In the genomic region with DNA sequence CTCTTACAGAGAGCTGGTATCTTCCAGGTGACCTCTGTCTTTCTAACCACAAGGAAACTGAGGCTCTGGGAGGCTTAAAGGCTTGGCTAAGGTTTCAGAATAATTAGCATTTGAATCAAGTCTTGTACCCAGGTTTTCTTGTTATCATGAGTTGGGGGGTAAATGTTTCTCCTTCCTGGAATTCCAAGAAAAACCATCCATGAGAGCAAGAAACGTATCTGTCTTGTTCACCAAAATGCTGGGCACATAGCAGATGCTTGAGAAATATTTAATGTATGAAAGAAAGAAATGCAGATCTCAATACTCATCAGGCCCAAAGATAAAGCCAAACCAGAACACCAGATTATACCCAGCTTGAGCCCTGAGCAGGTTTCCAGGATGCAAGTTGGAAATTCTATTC, we compare ENCODE assay signal across 24 cellular contexts.
DNase-seq lines count a peak whose midpoint lies in the region; ATAC-seq, FAIRE-seq and TF ChIP-seq lines count a peak whose summit lies in the region.
"Had no signal": no experiment of that assay in that cellular context is flagged by ENCODE, and none has a peak within 500 bp of the region (broad histone marks: within the 10 kb centered on the region; RNA-seq: fewer than 3 reads in every experiment).

No MANE protein-coding gene starts in this region.

- H3K4me3 ChIP-seq in GM23338 (no peak overlapping the region), astrocyte (ENCODE audit: insufficient read depth, low read depth, low read length) (no peak overlapping the region), bronchial epithelial cell (ENCODE audit: low read depth, low read length) (no peak overlapping the region), gastrocnemius medialis (no peak overlapping the region), MG63 (no peak overlapping the region)
- H3K4me3 ChIP-seq: A549; BLaER1 treated with 17β-estradiol and CSF1 and Interleukin-3, amounts not matched to agents 10 nM and 100 nM had no signal

- H3K9ac ChIP-seq in astrocyte (ENCODE audit: low read length) = no peak overlapping the region
- H3K9ac ChIP-seq: BLaER1 treated with 17β-estradiol and CSF1 and Interleukin-3, amounts not matched to agents 10 nM and 100 nM had no signal

- H3F3A ChIP-seq in GM23338 (replicated peaks; ENCODE audit: low read depth) = no peaks in the 10 kb centered on the region

- no peak for TF ChIP-seq CTCF in GM23338 (conservative IDR thresholded peaks at IDR 0.05; ENCODE audit: low read depth in 2 of 2)
- no peak for TF ChIP-seq CTCF in astrocyte (IDR thresholded peaks at IDR 0.05; ENCODE audit: insufficient read depth, low read depth, low read length)
- TF ChIP-seq CTCF in bronchial epithelial cell (IDR thresholded peaks at IDR 0.05; ENCODE audit: insufficient read depth, low read length, severe bottlenecking) = no peak
- no peak for TF ChIP-seq CTCF in gastrocnemius medialis (IDR thresholded peaks at IDR 0.05 in 4 of 5, conservative IDR thresholded peaks at IDR 0.05 in 1 of 5)

- 0 out of 2 replicates have a peak overlapping the region, but pooled peaks have one; percentile 43 for H2AFZ ChIP-seq in GM23338
- H2AFZ ChIP-seq in astrocyte (ENCODE audit: low read depth, low read length) = no peak overlapping the region

- DNase-seq in GM23338 (ENCODE audit: low spot score) = no peak
- DNase-seq in OCI-M1 (lab: John Stamatoyannopoulos, UW) = peak; percentile 64
- peak; percentile 35 for DNase-seq in astrocyte (ENCODE audit: low read depth)
- DNase-seq in bronchial epithelial cell (ENCODE audit: low read depth) = no peak
- no peak for DNase-seq in NCI-H2171 treated with DMSO at 0.1 percent for 48 hours (lab: John Stamatoyannopoulos, UW)
- DNase-seq in gastrocnemius medialis = no peak
- no peak for DNase-seq in MG63
- no peak for DNase-seq in activated naive CD4-positive, alpha-beta T cell treated with anti-CD3 and anti-CD28 coated beads, Interleukin-2, amount 50 U/mL, for 72 hours (ENCODE audit: low spot score in 2 of 2)
- DNase-seq: AML-193; Caco-2; Calu3; CD4-positive, alpha-beta T cell; CD8-positive, alpha-beta T cell; DMS79 treated with DMSO at 0.1 percent for 48 hours; GF-D8 had no signal

- peaks cover 16% of the 10 kb centered on the region for H3K4me1 Mint-ChIP-seq in GM23338
- peaks cover 12% of the 10 kb centered on the region for H3K4me1 Mint-ChIP-seq in astrocyte (ENCODE audit: low read depth, unreplicated experiment)
- H3K4me1 Mint-ChIP-seq: B cell had no signal

- H3K9me3 ChIP-seq in astrocyte (ENCODE audit: insufficient read depth, low read depth, low read length) = no peaks in the 10 kb centered on the region
- H3K9me3 ChIP-seq in gastrocnemius medialis = no peaks in the 10 kb centered on the region
- no peaks in the 10 kb centered on the region for H3K9me3 ChIP-seq in MG63
- H3K9me3 ChIP-seq: A549; BLaER1 treated with 17β-estradiol and CSF1 and Interleukin-3, amounts not matched to agents 10 nM and 100 nM; Caco-2 had no signal

- intact Hi-C loops in gastrocnemius medialis (cut with DNase I; ENCODE audit: low total_unique reads) = no loop called here

- H3K27ac Mint-ChIP-seq in GM23338 = no peak overlapping the region
- peak overlapping the region; percentile 78 for H3K27ac Mint-ChIP-seq in astrocyte (ENCODE audit: unreplicated experiment)
- no peak overlapping the region for H3K27ac Mint-ChIP-seq in activated naive CD4-positive, alpha-beta T cell treated with anti-CD3 and anti-CD28 coated beads, Interleukin-2, amount 50 U/mL, for 72 hours
- H3K27ac Mint-ChIP-seq: B cell; CD4-positive, alpha-beta T cell; CD8-positive, alpha-beta T cell had no signal

- no peaks in the 10 kb centered on the region; the same call in 2 of the 3 replicates for H3K36me3 Mint-ChIP-seq in GM23338 (ENCODE audit: low read depth)
- no peaks in the 10 kb centered on the region for H3K36me3 Mint-ChIP-seq in astrocyte (ENCODE audit: low read depth, unreplicated experiment)
- no peaks in the 10 kb centered on the region for H3K36me3 Mint-ChIP-seq in activated naive CD4-positive, alpha-beta T cell treated with anti-CD3 and anti-CD28 coated beads, Interleukin-2, amount 50 U/mL, for 72 hours
- H3K36me3 Mint-ChIP-seq: CD8-positive, alpha-beta T cell had no signal

- H3K4me2 ChIP-seq in GM23338 = no peak overlapping the region
- H3K4me2 ChIP-seq in astrocyte (ENCODE audit: low read length) = no peak overlapping the region
- H3K4me2 ChIP-seq: A549; BLaER1 treated with 17β-estradiol and CSF1 and Interleukin-3, amounts not matched to agents 10 nM and 100 nM had no signal

- no peaks in the 10 kb centered on the region for H4K20me1 ChIP-seq in GM23338 (replicated peaks; ENCODE audit: insufficient read depth)
- H4K20me1 ChIP-seq in astrocyte (ENCODE audit: insufficient read depth, low read length) = no peaks in the 10 kb centered on the region
- H4K20me1 ChIP-seq: BLaER1 treated with 17β-estradiol and CSF1 and Interleukin-3, amounts not matched to agents 10 nM and 100 nM had no signal

- no peak for ATAC-seq in GM23338
- ATAC-seq in gastrocnemius medialis = no peak
- no peak for ATAC-seq in activated naive CD4-positive, alpha-beta T cell treated with anti-CD3 and anti-CD28 coated beads, Interleukin-2, amount 50 U/mL, for 72 hours
- ATAC-seq: A549; CD8-positive, alpha-beta T cell had no signal

- H3K27me3 Mint-ChIP-seq in GM23338 (ENCODE audit: insufficient read depth, low read depth, poor library complexity) = no peaks in the 10 kb centered on the region
- peaks cover 9% of the 10 kb centered on the region for H3K27me3 Mint-ChIP-seq in astrocyte (ENCODE audit: low read depth, unreplicated experiment)

- no peak for TF ChIP-seq POLR2A in gastrocnemius medialis (IDR thresholded peaks at IDR 0.05)

- FAIRE-seq in astrocyte (lab: Jason Lieb, UNC) = no peak
- peak; percentile 23 for FAIRE-seq in bronchial epithelial cell (lab: Jason Lieb, UNC)
- FAIRE-seq: A549, D721Med, G401.6, GM12892, GM18507 had no signal

- H3K79me2 ChIP-seq in GM23338 (replicated peaks; ENCODE audit: insufficient read depth) (no peaks in the 10 kb centered on the region), astrocyte (ENCODE audit: insufficient read depth, low read length) (no peaks in the 10 kb centered on the region)

- H3K36me3 ChIP-seq in GM23338 (ENCODE audit: insufficient read depth) (no peaks in the 10 kb centered on the region), astrocyte (ENCODE audit: insufficient read depth, low read length) (no peaks in the 10 kb centered on the region), bronchial epithelial cell (ENCODE audit: control insufficient read depth, insufficient read depth, low read length) (no peaks in the 10 kb centered on the region), gastrocnemius medialis (no peaks in the 10 kb centered on the region), MG63 (no peaks in the 10 kb centered on the region)
- H3K36me3 ChIP-seq: BLaER1 treated with 17β-estradiol and CSF1 and Interleukin-3, amounts not matched to agents 10 nM and 100 nM had no signal

- no peak overlapping the region for H3K4me3 Mint-ChIP-seq in GM23338
- no peak overlapping the region for H3K4me3 Mint-ChIP-seq in astrocyte (ENCODE audit: unreplicated experiment)
- H3K4me3 Mint-ChIP-seq: B cell; CD4-positive, alpha-beta T cell; CD8-positive, alpha-beta T cell had no signal

- H3K9me2 ChIP-seq in GM23338 (ENCODE audit: insufficient read depth) = peaks cover 8% of the 10 kb centered on the region; the same call in 1 of the 2 replicates

- H3K4me1 ChIP-seq in GM23338 (ENCODE audit: insufficient read depth) (peaks cover 18% of the 10 kb centered on the region), astrocyte (ENCODE audit: insufficient read depth, low read length) (no peaks in the 10 kb centered on the region), gastrocnemius medialis (peaks cover 0 to 18% of the 10 kb centered on the region in 2 donors)
- H3K4me1 ChIP-seq: A549; BLaER1 treated with 17β-estradiol and CSF1 and Interleukin-3, amounts not matched to agents 10 nM and 100 nM; Caco-2 had no signal

- H3K9me3 Mint-ChIP-seq in GM23338 (no peaks in the 10 kb centered on the region; the same call in 2 of the 3 replicates), astrocyte (ENCODE audit: unreplicated experiment) (no peaks in the 10 kb centered on the region)
- no peaks in the 10 kb centered on the region for H3K9me3 Mint-ChIP-seq in activated naive CD4-positive, alpha-beta T cell treated with anti-CD3 and anti-CD28 coated beads, Interleukin-2, amount 50 U/mL, for 72 hours
- H3K9me3 Mint-ChIP-seq: CD4-positive, alpha-beta T cell; CD8-positive, alpha-beta T cell had no signal

- H3K27me3 ChIP-seq in GM23338 (ENCODE audit: insufficient read depth) (no peaks in the 10 kb centered on the region), astrocyte (ENCODE audit: insufficient read depth, low read length) (peaks cover 6% of the 10 kb centered on the region), bronchial epithelial cell (ENCODE audit: control insufficient read depth, insufficient read depth, low read length) (no peaks in the 10 kb centered on the region), gastrocnemius medialis (no peaks in the 10 kb centered on the region), MG63 (no peaks in the 10 kb centered on the region)
- H3K27me3 ChIP-seq: BLaER1 treated with 17β-estradiol and CSF1 and Interleukin-3, amounts not matched to agents 10 nM and 100 nM had no signal

- in situ Hi-C loops in gastrocnemius medialis (cut with MboI; ENCODE audit: low sequenced_read_pairs in 4 of 4) = no loop called here

- H3K27ac ChIP-seq in GM23338 (ENCODE audit: low read depth) (no peak overlapping the region), astrocyte (ENCODE audit: low read depth, low read length) (no peak overlapping the region), gastrocnemius medialis (no peak overlapping the region)
- H3K27ac ChIP-seq: 22Rv1; A549; BLaER1 treated with 17β-estradiol and CSF1 and Interleukin-3, amounts not matched to agents 10 nM and 100 nM; C4-2B had no signal

TF ChIP-seq in GM23338, 12 proteins besides CTCF, POLR2A, EP300 and RAD21 (continues in another document):
- TF ChIP-seq ETS1 (IDR thresholded peaks at IDR 0.05) (no peak), EZH2 (IDR thresholded peaks at IDR 0.05; ENCODE audit: low read depth, unreplicated experiment) (no peak), ZNF331 (CRISPR knock-in tag; IDR thresholded peaks at IDR 0.05; ENCODE audit: low read depth) (no peak), JUNB (IDR thresholded peaks at IDR 0.05; ENCODE audit: unreplicated experiment) (no peak), ZNF114 (CRISPR knock-in tag; IDR thresholded peaks at IDR 0.05) (no peak), POLR2AphosphoS5 (IDR thresholded peaks at IDR 0.05; ENCODE audit: low read depth) (no peak)

Comparison
In these comparisons a context has a peak if more than half of its experiments do, and no peak if none do; other contexts are left out.
1. DNase-seq: peak in OCI-M1 (single experiment) and astrocyte (single experiment); none in GM23338 (single experiment), bronchial epithelial cell (single experiment), NCI-H2171 treated with DMSO at 0.1 percent for 48 hours (single experiment), gastrocnemius medialis (0 of 2), MG63 (single experiment) and activated naive CD4-positive, alpha-beta T cell treated with anti-CD3 and anti-CD28 coated beads, Interleukin-2, amount 50 U/mL, for 72 hours (0 of 2).